ENCODE assay signal across 13 cellular contexts in genomic region chr22:38748487-38749136, GRCh38. TPM values are rescaled to one million over a fixed set of nuclear protein-coding genes. Genes with fewer than 3 reads are reported as not detected.
DNase-seq lines count a peak whose midpoint lies in the region; ATAC-seq and TF ChIP-seq lines count a peak whose summit lies in the region.
"Had no signal": no experiment of that assay in that cellular context is flagged by ENCODE, and none has a peak within 500 bp of the region (broad histone marks: within the 10 kb centered on the region; RNA-seq: fewer than 3 reads in every experiment).

No MANE protein-coding gene starts in this region.

- no peak for TF ChIP-seq CTCF in natural killer cell (IDR thresholded peaks at IDR 0.05)

- in situ Hi-C loops in G401 (cut with HindIII; ENCODE audit: low sequenced_read_pairs): no loop called here

- no peaks in the 10 kb centered on the region for H3K9me3 Mint-ChIP-seq in natural killer cell
- no peaks in the 10 kb centered on the region for H3K9me3 Mint-ChIP-seq in natural killer cell treated with Interleukin-12 subunit alpha and Interleukin-12 subunit beta and Interleukin-15 and Interleukin-18, amount 100 ng/mL, for 72 hours

- no peaks in the 10 kb centered on the region for H3K27me3 Mint-ChIP-seq in natural killer cell (ENCODE audit: low read depth in 2 of 2)
- H3K27me3 Mint-ChIP-seq in natural killer cell treated with Interleukin-12 subunit alpha and Interleukin-12 subunit beta and Interleukin-15 and Interleukin-18, amount 100 ng/mL, for 72 hours: no peaks in the 10 kb centered on the region

- ATAC-seq in natural killer cell: no peak
- ATAC-seq in natural killer cell treated with Interleukin-12 subunit alpha and Interleukin-12 subunit beta and Interleukin-15 and Interleukin-18, amount 100 ng/mL, for 72 hours: no peak
- ATAC-seq in HG03469 (IDR thresholded peaks at IDR 0.05; ENCODE audit: unreplicated experiment): no peak

- peaks cover 32 to 54% of the 10 kb centered on the region in 2 donors for H3K4me1 Mint-ChIP-seq in natural killer cell
- peaks cover 33 to 39% of the 10 kb centered on the region in 2 donors for H3K4me1 Mint-ChIP-seq in natural killer cell treated with Interleukin-12 subunit alpha and Interleukin-12 subunit beta and Interleukin-15 and Interleukin-18, amount 100 ng/mL, for 72 hours (ENCODE audit: low read depth in 2 of 2)

- H3K27ac ChIP-seq in angular gyrus (ENCODE audit: low read depth, low read length) (peak overlapping the region; percentile 60), layer of hippocampus (ENCODE audit: low read depth, low read length) (peak overlapping the region; percentile 48)
- H3K27ac ChIP-seq: ascending aorta, SK-N-MC had no signal

- no peaks in the 10 kb centered on the region for H3K27me3 ChIP-seq in layer of hippocampus (ENCODE audit: control insufficient read depth, insufficient read depth, low read length)
- H3K27me3 ChIP-seq: ascending aorta had no signal

- intact Hi-C loops in natural killer cell (cut with micrococcal nuclease): no loop called here

- peak overlapping the region; percentile 88 to 98 for H3K27ac Mint-ChIP-seq in natural killer cell
- peak overlapping the region in 1 of 2 donors; percentile 94 for H3K27ac Mint-ChIP-seq in natural killer cell treated with Interleukin-12 subunit alpha and Interleukin-12 subunit beta and Interleukin-15 and Interleukin-18, amount 100 ng/mL, for 72 hours

- no peak overlapping the region for H3K4me3 Mint-ChIP-seq in natural killer cell
- H3K4me3 Mint-ChIP-seq in natural killer cell treated with Interleukin-12 subunit alpha and Interleukin-12 subunit beta and Interleukin-15 and Interleukin-18, amount 100 ng/mL, for 72 hours: no peak overlapping the region

- H3K36me3 Mint-ChIP-seq in natural killer cell: no peaks in the 10 kb centered on the region
- H3K36me3 Mint-ChIP-seq in natural killer cell treated with Interleukin-12 subunit alpha and Interleukin-12 subunit beta and Interleukin-15 and Interleukin-18, amount 100 ng/mL, for 72 hours: no peaks in the 10 kb centered on the region

- no peak for DNase-seq in natural killer cell
- DNase-seq in natural killer cell treated with Interleukin-12 subunit alpha and Interleukin-12 subunit beta and Interleukin-15 and Interleukin-18, amount 100 ng/mL, for 72 hours (ENCODE audit: low spot score): no peak
- DNase-seq in G401 (ENCODE audit: low spot score): no peak
- DNase-seq in NCI-H748 treated with DMSO at 0.1 percent for 48 hours (lab: John Stamatoyannopoulos, UW): no peak
- DNase-seq in amniotic stem cell (lab: John Stamatoyannopoulos, UW): no peak
- DNase-seq: H7, Karpas-422, NCI-H1436 had no signal

RNA-seq across cellular contexts. Expression of gene SUN2, which starts 7.2 kb away (rescaled TPM):
- total RNA-seq in natural killer cell: 1,000 to 10,000 TPM in 1 of 3 donors, 100 to 1,000 TPM in 2; 882 to 1,056 (median 886) TPM
- total RNA-seq in natural killer cell treated with Interleukin-12 subunit alpha and Interleukin-12 subunit beta and Interleukin-15 and Interleukin-18, amount 100 ng/mL, for 72 hours: 100 to 1,000 TPM; 203 to 215 TPM
- total RNA-seq in G401 (2014; rRNA removed; shearing (Covaris generic)): 19.4 and 23.9 TPM in 2 replicates

RNA-seq across cellular contexts. Expression of gene GTPBP1, which starts 42.9 kb away (rescaled TPM):
- total RNA-seq in natural killer cell: 100 to 1,000 TPM; 236 to 259 (median 249) TPM
- 100 to 1,000 TPM; 135 to 192 TPM for total RNA-seq in natural killer cell treated with Interleukin-12 subunit alpha and Interleukin-12 subunit beta and Interleukin-15 and Interleukin-18, amount 100 ng/mL, for 72 hours
- 30.5 and 35.9 TPM in 2 replicates for total RNA-seq in G401 (2014; rRNA removed; shearing (Covaris generic))

RNA-seq across cellular contexts. Expression of gene DNAL4, which starts 45.3 kb away (rescaled TPM):
- total RNA-seq in natural killer cell: 1 to 10 TPM; 5.4 to 9.8 (median 6.2) TPM
- 10 to 100 TPM in 1 of 2 donors, 1 to 10 TPM in 1; 9.0 to 11.0 TPM for total RNA-seq in natural killer cell treated with Interleukin-12 subunit alpha and Interleukin-12 subunit beta and Interleukin-15 and Interleukin-18, amount 100 ng/mL, for 72 hours
- total RNA-seq in G401 (2014; rRNA removed; shearing (Covaris generic)): 17.9 and 30.9 TPM in 2 replicates

RNA-seq across cellular contexts. Expression of gene JOSD1, which starts 47.9 kb away (rescaled TPM):
- total RNA-seq in natural killer cell: 100 to 1,000 TPM; 123 to 165 (median 128) TPM
- 10 to 100 TPM; 53.6 to 62.3 TPM for total RNA-seq in natural killer cell treated with Interleukin-12 subunit alpha and Interleukin-12 subunit beta and Interleukin-15 and Interleukin-18, amount 100 ng/mL, for 72 hours
- total RNA-seq in G401 (2014; rRNA removed; shearing (Covaris generic)): 33.3 and 41.4 TPM in 2 replicates
